In genomic region chr16:12612598-12613101, GRCh38 we compare ENCODE assay signal across 10 cellular contexts.
DNase-seq lines count a peak whose midpoint lies in the region; ATAC-seq and TF ChIP-seq lines count a peak whose summit lies in the region.
"Had no signal": no experiment of that assay in that cellular context is flagged by ENCODE, and none has a peak within 500 bp of the region (broad histone marks: within the 10 kb centered on the region; RNA-seq: fewer than 3 reads in every experiment).

No MANE protein-coding gene starts in this region.

- no peak for TF ChIP-seq CTCF in left lung (IDR thresholded peaks at IDR 0.05)

- DNase-seq in Caki2 (ENCODE audit: low read depth), result peak; percentile 97
- DNase-seq in astrocyte of the hippocampus (ENCODE audit: low read depth, low spot score), result peak; percentile 7
- DNase-seq in left lung, result no peak
- no peak for DNase-seq in epidermal melanocyte (ENCODE audit: insufficient read length, low spot score)
- DNase-seq in NCI-H2029 (lab: John Stamatoyannopoulos, UW), result no peak
- DNase-seq in right cardiac atrium, result no peak
- DNase-seq: CD4-positive, alpha-beta memory T cell; hypothalamus had no signal

- 81% methylated on average over 9 of the region's 9 CpGs for WGBS in right cardiac atrium

- H3K27ac ChIP-seq in HUES48 (ENCODE audit: low read depth, low read length), result peak overlapping the region; percentile 85
- no peak overlapping the region for H3K27ac ChIP-seq in left lung
- no peak overlapping the region for H3K27ac ChIP-seq in right cardiac atrium (ENCODE audit: low read length)

- H3K27me3 ChIP-seq in HUES48 (ENCODE audit: control insufficient read depth, insufficient read depth, low read length) (no peaks in the 10 kb centered on the region), left lung (no peaks in the 10 kb centered on the region), right cardiac atrium (ENCODE audit: control insufficient read depth, insufficient read depth) (no peaks in the 10 kb centered on the region)

- H3K9me3 ChIP-seq in HUES48 (ENCODE audit: control insufficient read depth, insufficient read depth, low read length), result no peaks in the 10 kb centered on the region
- peaks cover 0 to 7% of the 10 kb centered on the region in 2 donors for H3K9me3 ChIP-seq in left lung
- no peaks in the 10 kb centered on the region for H3K9me3 ChIP-seq in right cardiac atrium (ENCODE audit: control insufficient read depth, low read length)

- in situ Hi-C loops in Caki2 (cut with HindIII; ENCODE audit: low pct_unique_long_range_greater_than_20kb, low sequenced_read_pairs), result no loop called here

- H3K4me1 ChIP-seq in HUES48 (ENCODE audit: control insufficient read depth, insufficient read depth, low read length) (peaks cover 15% of the 10 kb centered on the region), left lung (no peaks in the 10 kb centered on the region), right cardiac atrium (ENCODE audit: control insufficient read depth, insufficient read depth, low read length) (no peaks in the 10 kb centered on the region)

- H3K36me3 ChIP-seq in HUES48 (ENCODE audit: control insufficient read depth, insufficient read depth, low read length) (no peaks in the 10 kb centered on the region), left lung (no peaks in the 10 kb centered on the region)

- ATAC-seq in left lung, result peak; percentile 32
- ATAC-seq in GM21367 (IDR thresholded peaks at IDR 0.05; ENCODE audit: unreplicated experiment), result no peak
- no peak for ATAC-seq in right cardiac atrium

- H3K4me3 ChIP-seq in HUES48 (ENCODE audit: low read depth, low read length), result no peak overlapping the region
- no peak overlapping the region for H3K4me3 ChIP-seq in left lung
- H3K4me3 ChIP-seq in right cardiac atrium (ENCODE audit: low read length), result no peak overlapping the region

- H3K9ac ChIP-seq in HUES48 (ENCODE audit: low read depth, low read length), result no peak overlapping the region

- intact Hi-C loops in left lung (cut with DNase I), result no loop called here
- intact Hi-C loops in right cardiac atrium (cut with DNase I), result no loop called here

Comparison
In these comparisons a context has a peak if more than half of its experiments do, and no peak if none do; other contexts are left out.
1. DNase-seq: peak in Caki2 (single experiment) and astrocyte of the hippocampus (single experiment); none in left lung (0 of 2), epidermal melanocyte (single experiment), NCI-H2029 (single experiment) and right cardiac atrium (0 of 3).